In genomic region chr12:102342281-102343006, GRCh38 we compare ENCODE assay signal across 16 cellular contexts.
"Had no signal": no experiment of that assay in that cellular context is flagged by ENCODE, and none has a peak within 500 bp of the region (broad histone marks: within the 10 kb centered on the region; RNA-seq: fewer than 3 reads in every experiment).

No MANE protein-coding gene starts in this region.

- DNase-seq: activated CD4-positive, alpha-beta T cell treated with anti-CD3 and anti-CD28 coated beads, Interleukin-2, amount 10 ng/mL, durations not matched to agents 7 days and 5 days; activated CD8-positive, alpha-beta T cell treated with anti-CD3 and anti-CD28 coated beads, Interleukin-2, amount 10 ng/mL, durations not matched to agents 7 days and 5 days; activated effector memory CD4-positive, alpha-beta T cell treated with anti-CD3 and anti-CD28 coated beads, Interleukin-2, amount 50 U/mL, for 16 hours; activated naive CD4-positive, alpha-beta T cell treated with anti-CD3 and anti-CD28 coated beads, Interleukin-2, amount 50 U/mL, for 16 hours; activated T-cell treated with anti-CD3 and anti-CD28 coated beads, Interleukin-2, amount 50 U/mL, for 72 hours; aorta; erythroblast; head of caudate nucleus; immature natural killer cell; retina; stimulated activated naive CD8-positive, alpha-beta T cell treated with anti-CD3 and anti-CD28 coated beads, Interleukin-15, Interleukin-2, amounts not matched to agents 100 U/mL and 50 U/mL, for 24 hours had no signal

- H3K36me3 ChIP-seq: tibial nerve had no signal

- H3K27ac ChIP-seq: coronary artery, skin epidermis, tibial nerve had no signal

- H3K4me1 ChIP-seq: tibial nerve had no signal

- ATAC-seq: activated CD4-positive, CD25-positive, alpha-beta regulatory T cell treated with anti-CD3 and anti-CD28 coated beads, Interleukin-2, amount 50 U/mL, for 24 hours; activated CD8-positive, alpha-beta T cell treated with anti-CD3 and anti-CD28 coated beads, Interleukin-2, amount 10 ng/mL, durations not matched to agents 7 days and 5 days; activated T-cell treated with anti-CD3 and anti-CD28 coated beads, Interleukin-2, amount 50 U/mL, for 72 hours; natural killer cell treated with Interleukin-12 subunit alpha and Interleukin-12 subunit beta and Interleukin-15 and Interleukin-18, amount 100 ng/mL, for 72 hours; stimulated activated naive CD8-positive, alpha-beta T cell treated with anti-CD3 and anti-CD28 coated beads, Interleukin-15, Interleukin-2, amounts not matched to agents 100 U/mL and 50 U/mL, for 24 hours had no signal

- H3K4me3 ChIP-seq: coronary artery, skin epidermis, tibial nerve had no signal

- H3K27me3 ChIP-seq: tibial nerve had no signal
